ENCODE assay signal across 27 cellular contexts in the genomic region with DNA sequence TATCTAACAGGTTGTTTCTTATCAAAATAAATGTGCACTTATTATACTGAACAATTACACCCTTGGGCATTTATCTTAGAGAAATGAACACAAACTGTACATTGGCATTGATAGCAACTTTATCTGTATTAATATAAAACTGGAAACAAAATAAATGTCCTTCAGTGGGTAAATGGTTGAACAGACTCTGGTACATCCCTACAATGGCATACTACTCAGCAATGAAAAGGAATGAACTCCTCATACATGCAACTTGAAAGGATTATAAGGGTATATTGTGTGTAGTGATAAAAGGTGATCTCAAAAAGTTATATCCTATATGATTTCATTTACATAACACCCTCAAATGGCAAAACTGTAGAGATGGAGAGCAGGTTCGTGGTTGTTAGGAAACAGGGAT.
"Had no signal": no experiment of that assay in that cellular context is flagged by ENCODE, and none has a peak within 500 bp of the region (broad histone marks: within the 10 kb centered on the region; RNA-seq: fewer than 3 reads in every experiment).

No MANE protein-coding gene starts in this region.

- H3K27me3 ChIP-seq: stomach, suprapubic skin, testis, thyroid gland, tibial artery, tibial nerve, transverse colon, upper lobe of left lung, upper lobe of right lung, uterus, vagina had no signal

- H3K4me3 ChIP-seq: stomach, suprapubic skin, testis, thoracic aorta, thyroid gland, tibial artery, tibial nerve, transverse colon, upper lobe of left lung, upper lobe of right lung, uterus, vagina had no signal

- H3K27ac ChIP-seq: stomach, suprapubic skin, testis, thoracic aorta, thyroid gland, tibial artery, tibial nerve, transverse colon, upper lobe of left lung, upper lobe of right lung, uterus, vagina had no signal

- H3K4me1 ChIP-seq: testis, transverse colon, upper lobe of left lung, upper lobe of right lung, uterus had no signal

- H3K9me3 ChIP-seq: stomach, suprapubic skin, testis, thoracic aorta, thyroid gland, tibial artery, tibial nerve, transverse colon, upper lobe of left lung, upper lobe of right lung, uterus, vagina had no signal

- ATAC-seq: stimulated activated effector memory CD8-positive, alpha-beta T cell treated with anti-CD3 and anti-CD28 coated beads, Interleukin-12 subunit alpha, Interleukin-12 subunit beta, amount 100 ng/mL, for 72 hours; stimulated activated memory B cell treated with anti-CD40 and anti-IgM and Interleukin-4, amounts not matched to agents 10 μg/mL and 1 μg/mL and 100 μg/mL, for 72 hours; stimulated activated naive B cell treated with anti-CD40 and anti-IgM and Interleukin-4, amounts not matched to agents 10 μg/mL and 1 μg/mL and 100 μg/mL, for 72 hours; stimulated activated naive CD8-positive, alpha-beta T cell treated with anti-CD3 and anti-CD28 coated beads, Interleukin-15, amount 100 ng/mL, for 72 hours; stimulated activated naive CD8-positive, alpha-beta T cell treated with anti-CD3 and anti-CD28 coated beads, Interleukin-15, Interleukin-2, amounts not matched to agents 100 U/mL and 50 U/mL, for 24 hours; upper lobe of right lung had no signal

- FAIRE-seq: urothelium cell line had no signal

- H3K36me3 ChIP-seq: stomach, suprapubic skin, thoracic aorta, thyroid gland, tibial artery, tibial nerve, transverse colon, upper lobe of left lung, upper lobe of right lung, uterus, vagina had no signal

- DNase-seq: stimulated activated CD4-positive, alpha-beta T cell treated with anti-CD3 and anti-CD28 coated beads, Interleukin-2, amount 100 ng/mL, for 48 hours; stimulated activated CD4-positive, alpha-beta T cell treated with anti-CD3 and anti-CD28 coated beads, Interleukin-4, amount 100 ng/mL, for 1 hour; stimulated activated CD4-positive, alpha-beta T cell treated with anti-CD3 and anti-CD28 coated beads, Interleukin-4, amount 100 ng/mL, for 24 hours; stimulated activated CD4-positive, alpha-beta T cell treated with anti-CD3 and anti-CD28 coated beads, Interleukin-4, amount 100 ng/mL, for 4 hours; stimulated activated CD8-positive, alpha-beta memory T cell treated with anti-CD3 and anti-CD28 coated beads, Interleukin-4, amount 100 ng/mL, for 48 hours; stimulated activated naive B cell treated with anti-CD40 and anti-IgM and Interleukin-4, amounts not matched to agents 10 μg/mL and 1 μg/mL and 100 μg/mL, for 72 hours; stimulated activated naive CD4-positive, alpha-beta T cell; stimulated activated naive CD4-positive, alpha-beta T cell treated with Interleukin-2 at 50 U/mL for 16 hours; stimulated activated naive CD8-positive, alpha-beta T cell treated with anti-CD3 and anti-CD28 coated beads, Interleukin-15, amount 100 ng/mL, for 72 hours; stimulated activated naive CD8-positive, alpha-beta T cell treated with anti-CD3 and anti-CD28 coated beads, Interleukin-15, Interleukin-2, amounts not matched to agents 100 U/mL and 50 U/mL, for 24 hours; stomach; substantia nigra; testis; thyroid gland; tibial artery; transverse colon; trophoblast cell; upper lobe of left lung; uterus had no signal
